Comparison of ENCODE assay signal across 8 cellular contexts in the genomic region with DNA sequence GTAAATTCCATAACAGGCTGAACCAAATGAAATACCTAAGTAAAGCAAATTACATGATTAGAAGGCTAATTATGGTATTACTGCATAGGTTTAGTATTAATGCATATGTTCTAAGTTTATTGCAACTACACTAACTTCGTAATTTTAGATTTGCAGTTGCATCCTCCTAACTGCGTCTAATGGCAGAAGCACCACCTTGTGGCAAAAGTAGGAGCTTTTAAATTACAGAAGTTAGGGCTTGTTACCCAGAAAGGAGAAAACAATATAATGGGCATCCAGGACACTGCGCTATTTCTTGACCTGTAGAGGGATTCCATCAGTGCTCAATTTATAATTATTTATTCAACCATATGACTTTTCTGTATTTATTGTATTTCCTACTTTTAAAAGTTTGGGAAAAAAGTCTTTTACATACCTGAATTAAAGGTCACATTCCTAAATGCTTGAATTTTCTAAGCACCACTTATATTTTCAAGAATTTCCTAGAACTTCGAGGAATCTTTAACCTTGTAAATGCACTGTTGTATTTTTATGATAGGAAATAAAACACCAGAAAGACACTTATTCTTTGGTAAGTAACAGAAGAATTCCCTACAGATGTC. TPM values are rescaled to one million over a fixed set of nuclear protein-coding genes. Genes with fewer than 3 reads are reported as not detected.
DNase-seq lines count a peak whose midpoint lies in the region; ATAC-seq and TF ChIP-seq lines count a peak whose summit lies in the region.

No MANE protein-coding gene starts in this region.

- peaks cover 36% of the 10 kb centered on the region for H3K36me3 Mint-ChIP-seq in activated T-helper 2 cell treated with anti-CD3 and anti-CD28 coated beads, Interferon-gamma antibody, Interleukin-2, Interleukin-4, amounts not matched to agents 10 μg/mL and 5 μg/mL and 100 μg/mL, durations not matched to agents 14 hours and 24 hours and 36 hours (ENCODE audit: low read depth)

- H3K4me3 ChIP-seq in AG10803 (ENCODE audit: low read length) (no peak overlapping the region), HL-60 (replicated peaks; ENCODE audit: insufficient read depth, low read length) (no peak overlapping the region), ascending aorta (no peak overlapping the region), left lung (no peak overlapping the region)

- no peak overlapping the region for H3K27ac Mint-ChIP-seq in activated T-helper 2 cell treated with anti-CD3 and anti-CD28 coated beads, Interferon-gamma antibody, Interleukin-2, Interleukin-4, amounts not matched to agents 10 μg/mL and 5 μg/mL and 100 μg/mL, durations not matched to agents 14 hours and 24 hours and 36 hours

- H3K9me3 ChIP-seq in ascending aorta (no peaks in the 10 kb centered on the region), left lung (no peaks in the 10 kb centered on the region)

- H3K4me1 ChIP-seq in ascending aorta (no peaks in the 10 kb centered on the region), left lung (no peaks in the 10 kb centered on the region)

- no peaks in the 10 kb centered on the region for H3K4me1 Mint-ChIP-seq in activated T-helper 2 cell treated with anti-CD3 and anti-CD28 coated beads, Interferon-gamma antibody, Interleukin-2, Interleukin-4, amounts not matched to agents 10 μg/mL and 5 μg/mL and 100 μg/mL, durations not matched to agents 14 hours and 24 hours and 36 hours (ENCODE audit: low read depth)

- H3K4me3 Mint-ChIP-seq in activated T-helper 2 cell treated with anti-CD3 and anti-CD28 coated beads, Interferon-gamma antibody, Interleukin-2, Interleukin-4, amounts not matched to agents 10 μg/mL and 5 μg/mL and 100 μg/mL, durations not matched to agents 14 hours and 24 hours and 36 hours (ENCODE audit: low read depth), result no peak overlapping the region

- H3K36me3 ChIP-seq in ascending aorta (peaks cover 3 to 13% of the 10 kb centered on the region in 2 donors), left lung (peaks cover 0 to 21% of the 10 kb centered on the region in 2 donors)

- DNase-seq in AG10803 (ENCODE audit: low read depth), result peak; percentile 52
- no peak for DNase-seq in HL-60 (ENCODE audit: low read depth in 1 of 2, low spot score in 1 of 2)
- no peak for DNase-seq in ascending aorta (ENCODE audit: low spot score in 2 of 2)
- no peak for DNase-seq in left lung
- DNase-seq in activated T-helper 2 cell treated with anti-CD3 and anti-CD28 coated beads, Interferon-gamma antibody, Interleukin-2, Interleukin-4, amounts not matched to agents 10 μg/mL and 5 μg/mL and 100 μg/mL, durations not matched to agents 14 hours and 24 hours and 36 hours (ENCODE audit: low spot score), result no peak
- no peak for DNase-seq in HK-2 (ENCODE audit: unreplicated experiment)
- no peak for DNase-seq in activated naive CD4-positive, alpha-beta T cell (lab: John Stamatoyannopoulos, UW)
- no peak for DNase-seq in DMS79 (lab: John Stamatoyannopoulos, UW)

- H3K9me3 Mint-ChIP-seq in activated T-helper 2 cell treated with anti-CD3 and anti-CD28 coated beads, Interferon-gamma antibody, Interleukin-2, Interleukin-4, amounts not matched to agents 10 μg/mL and 5 μg/mL and 100 μg/mL, durations not matched to agents 14 hours and 24 hours and 36 hours, result no peaks in the 10 kb centered on the region

- TF ChIP-seq CTCF in AG10803 (conservative IDR thresholded peaks at IDR 0.05; ENCODE audit: low read length) (peak; percentile 84), HL-60 (IDR thresholded peaks at IDR 0.05; ENCODE audit: insufficient read depth, low read length) (peak; percentile 20), ascending aorta (IDR thresholded peaks at IDR 0.05) (peak in 2 of 3 experiments; percentile 43 to 60), left lung (IDR thresholded peaks at IDR 0.05) (peak in 1 of 2 donors; percentile 35)

- no peak overlapping the region for H3K27ac ChIP-seq in HL-60 (replicated peaks)
- H3K27ac ChIP-seq in ascending aorta, result no peak overlapping the region
- no peak overlapping the region for H3K27ac ChIP-seq in left lung

- H3K27me3 Mint-ChIP-seq in activated T-helper 2 cell treated with anti-CD3 and anti-CD28 coated beads, Interferon-gamma antibody, Interleukin-2, Interleukin-4, amounts not matched to agents 10 μg/mL and 5 μg/mL and 100 μg/mL, durations not matched to agents 14 hours and 24 hours and 36 hours (ENCODE audit: low read depth), result no peaks in the 10 kb centered on the region

- intact Hi-C loops in ascending aorta (cut with DNase I), result loop anchor here (2.0 to 5.0 kb wide), 2 partner anchors 235 to 523 kb away; no protein-coding TSS in a partner anchor
- intact Hi-C loops in left lung (cut with DNase I), result no loop called here
- intact Hi-C loops in activated T-helper 2 cell treated with anti-CD3 and anti-CD28 coated beads, Interferon-gamma antibody, Interleukin-2, Interleukin-4, amounts not matched to agents 10 μg/mL and 5 μg/mL and 100 μg/mL, durations not matched to agents 14 hours and 24 hours and 36 hours (cut with micrococcal nuclease), result no loop called here

- ATAC-seq in left lung, result peak; percentile 57

- H3K27me3 ChIP-seq in HL-60 (ENCODE audit: insufficient read depth, poor library complexity, severe bottlenecking) (no peaks in the 10 kb centered on the region), ascending aorta (no peaks in the 10 kb centered on the region), left lung (no peaks in the 10 kb centered on the region)

RNA-seq across cellular contexts. Expression of gene GPR83, which starts 16.3 kb away (rescaled TPM):
- total RNA-seq in ascending aorta (not detected), left lung (under 1 TPM in 1 of 2 donors, not detected in 1; 0.08 TPM)
- 0.05 TPM in 1 of 2 replicates, not detected in the other for total RNA-seq in activated T-helper 2 cell treated with anti-CD3 and anti-CD28 coated beads, Interferon-gamma antibody, Interleukin-2, Interleukin-4, amounts not matched to agents 10 μg/mL and 5 μg/mL and 100 μg/mL, durations not matched to agents 14 hours and 24 hours and 36 hours
